Comparison of ENCODE assay signal across 21 cellular contexts in the genomic region with DNA sequence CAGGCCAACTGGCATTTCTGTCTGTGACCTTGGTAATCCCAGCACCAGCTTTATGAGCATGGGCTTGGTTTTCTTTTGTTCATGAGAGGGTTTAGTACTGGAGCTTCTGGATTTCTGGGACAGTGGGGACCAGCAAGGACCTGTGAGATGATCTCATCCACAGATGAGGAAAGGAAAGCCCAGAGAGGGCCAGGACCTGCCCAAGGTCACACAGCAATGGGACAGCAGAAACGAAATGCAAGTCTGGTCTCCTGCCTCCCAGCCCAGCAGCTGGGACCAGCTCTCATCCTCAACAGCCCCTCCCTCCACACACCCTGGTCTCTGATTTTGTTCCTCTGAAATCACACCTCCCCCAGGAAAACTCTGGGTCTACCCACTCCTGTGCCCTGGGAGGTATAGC. TPM values are rescaled to one million over a fixed set of nuclear protein-coding genes. Genes with fewer than 3 reads are reported as not detected.
A peak's percentile ranks its signal among the peaks of the same experiment; 100 is the strongest.
DNase-seq lines count a peak whose midpoint lies in the region; ATAC-seq, FAIRE-seq and TF ChIP-seq lines count a peak whose summit lies in the region.
"Had no signal": no experiment of that assay in that cellular context is flagged by ENCODE, and none has a peak within 500 bp of the region (broad histone marks: within the 10 kb centered on the region; RNA-seq: fewer than 3 reads in every experiment).

No MANE protein-coding gene starts in this region.

- TF ChIP-seq RAD21 in HepG2 (CRISPR knock-in tag; IDR thresholded peaks at IDR 0.05): no peak
- TF ChIP-seq RAD21 in K562 (CRISPR knock-in tag; conservative IDR thresholded peaks at IDR 0.05 in 1 of 2, IDR thresholded peaks at IDR 0.05 in 1 of 2): no peak

- ATAC-seq in HepG2: no peak
- ATAC-seq in right lobe of liver: no peak
- no peak for ATAC-seq in K562
- ATAC-seq: CD8-positive, alpha-beta T cell had no signal

- H3K36me3 ChIP-seq in HepG2 (replicated peaks in 1 of 2; ENCODE audit: control insufficient read depth in 1 of 2, insufficient read depth in 2 of 2, low read length in 2 of 2) (no peaks in the 10 kb centered on the region), right lobe of liver (no peaks in the 10 kb centered on the region), HEK293 (ENCODE audit: control insufficient read depth in 2 of 2, insufficient read depth in 1 of 2, low read length in 2 of 2) (no peaks in the 10 kb centered on the region), K562 (ENCODE audit: control insufficient read depth, insufficient read depth, low read length) (no peaks in the 10 kb centered on the region), spleen (no peaks in the 10 kb centered on the region), esophagus muscularis mucosa (no peaks in the 10 kb centered on the region)
- H3K36me3 ChIP-seq: BLaER1 treated with 17β-estradiol and CSF1 and Interleukin-3, amounts not matched to agents 10 nM and 100 nM had no signal

- no peak overlapping the region for H3K9ac ChIP-seq in HepG2 (ENCODE audit: insufficient read depth, low read depth, low read length)
- H3K9ac ChIP-seq in K562 (ENCODE audit: insufficient read depth in 1 of 2, low read depth in 2 of 2, low read length in 2 of 2): no peak overlapping the region
- H3K9ac ChIP-seq: BLaER1 treated with 17β-estradiol and CSF1 and Interleukin-3, amounts not matched to agents 10 nM and 100 nM had no signal

- H3K9me1 ChIP-seq in K562 (ENCODE audit: control insufficient read depth, insufficient read depth, low read length): no peaks in the 10 kb centered on the region

- H3K79me2 ChIP-seq in HepG2 (ENCODE audit: insufficient read depth, low read length) (no peaks in the 10 kb centered on the region), K562 (ENCODE audit: control insufficient read depth, insufficient read depth, low read length) (no peaks in the 10 kb centered on the region)

- H3K4me1 ChIP-seq in HepG2 (ENCODE audit: insufficient read depth, low read length) (no peaks in the 10 kb centered on the region), right lobe of liver (no peaks in the 10 kb centered on the region), HEK293 (ENCODE audit: control insufficient read depth, insufficient read depth, low read length) (no peaks in the 10 kb centered on the region), K562 (replicated peaks in 1 of 2; ENCODE audit: control insufficient read depth in 2 of 2, insufficient read depth in 2 of 2, low read length in 2 of 2) (peaks cover 0 to 9% of the 10 kb centered on the region in 2 experiments; a peak in 2 of 5 replicates), spleen (peaks cover 0 to 8% (median 2%) of the 10 kb centered on the region in 6 donors), esophagus muscularis mucosa (no peaks in the 10 kb centered on the region)

- H3K27ac ChIP-seq in HepG2 (ENCODE audit: extremely low read length, insufficient read depth, low read length): no peak overlapping the region
- no peak overlapping the region for H3K27ac ChIP-seq in right lobe of liver
- no peak overlapping the region for H3K27ac ChIP-seq in HEK293 (ENCODE audit: extremely low read depth, low read depth, low read length)
- H3K27ac ChIP-seq in K562 (ENCODE audit: extremely low read depth, low read depth, low read length): no peak overlapping the region
- H3K27ac ChIP-seq in spleen: no peak overlapping the region
- H3K27ac ChIP-seq in esophagus muscularis mucosa (replicated peaks in 1 of 4): no peak overlapping the region
- H3K27ac ChIP-seq: 22Rv1; BLaER1 treated with 17β-estradiol and CSF1 and Interleukin-3, amounts not matched to agents 10 nM and 100 nM had no signal

- 0% methylated on average over 1 of the region's 1 CpG for WGBS in HepG2 (ENCODE audit: low lambda C conversion rate)
- 40% methylated on average over 1 of the region's 1 CpG for WGBS in right lobe of liver (ENCODE audit: insufficient coverage, low coverage, low lambda C conversion rate, missing lambda C conversion rate)
- 8% methylated on average over 1 of the region's 1 CpG for WGBS in K562 (ENCODE audit: insufficient coverage, low coverage, missing lambda C conversion rate)
- WGBS in spleen, 5 donors: 47 to 72% (median 67%) methylated on average over 1 of the region's 1 CpG
- 63% methylated on average over 1 of the region's 1 CpG for WGBS in esophagus muscularis mucosa

- in situ Hi-C loops in HepG2 (cut with HindIII; ENCODE audit: extremely low pct_ligation_motif_present, low pct_unique_long_range_greater_than_20kb) (no loop called here), K562 (cut with MboI) (no loop called here)

- H3K4me3 ChIP-seq in HepG2 (replicated peaks in 1 of 3; ENCODE audit: insufficient read depth in 1 of 3, low read depth in 2 of 3, low read length in 3 of 3) (no peak overlapping the region), right lobe of liver (no peak overlapping the region), HEK293 (ENCODE audit: low read depth, low read length) (no peak overlapping the region), K562 (no peak overlapping the region), spleen (no peak overlapping the region), esophagus muscularis mucosa (no peak overlapping the region)
- H3K4me3 ChIP-seq: BLaER1 treated with 17β-estradiol and CSF1 and Interleukin-3, amounts not matched to agents 10 nM and 100 nM; GM23338 had no signal

- H3K27me3 ChIP-seq in HepG2 (ENCODE audit: control insufficient read depth in 1 of 2, insufficient read depth in 2 of 2, low read length in 2 of 2): peaks cover 8 to 55% of the 10 kb centered on the region in 2 experiments; a peak in 3 of 5 replicates
- H3K27me3 ChIP-seq in right lobe of liver: no peaks in the 10 kb centered on the region
- H3K27me3 ChIP-seq in K562 (ENCODE audit: control insufficient read depth in 2 of 2, insufficient read depth in 2 of 2, low read length in 2 of 2): peaks cover under 1 to 36% of the 10 kb centered on the region in 2 experiments; a peak in 2 of 5 replicates
- H3K27me3 ChIP-seq in spleen (replicated peaks in 1 of 7): peaks cover 0 to 58% (median 0%) of the 10 kb centered on the region in 7 donors
- peaks cover 0 to 58% (median 0%) of the 10 kb centered on the region in 4 donors for H3K27me3 ChIP-seq in esophagus muscularis mucosa

- no peak for TF ChIP-seq CTCF in HepG2 (CRISPR knock-in tag; IDR thresholded peaks at IDR 0.05)
- TF ChIP-seq CTCF in right lobe of liver (IDR thresholded peaks at IDR 0.05): no peak
- TF ChIP-seq CTCF in HEK293 (tag by site-specific recombination; IDR thresholded peaks at IDR 0.05): no peak
- TF ChIP-seq CTCF in K562 (IDR thresholded peaks at IDR 0.05 in 2 of 3, conservative IDR thresholded peaks at IDR 0.05 in 1 of 3; ENCODE audit: insufficient read depth in 2 of 3, low read depth in 1 of 3, low read length in 3 of 3): no peak
- no peak for TF ChIP-seq CTCF in spleen (IDR thresholded peaks at IDR 0.05 in 8 of 11, conservative IDR thresholded peaks at IDR 0.05 in 3 of 11)
- TF ChIP-seq CTCF in esophagus muscularis mucosa (IDR thresholded peaks at IDR 0.05): no peak

- no peak for DNase-seq in HepG2 (ENCODE audit: low spot score)
- DNase-seq in right lobe of liver: no peak
- DNase-seq in K562 (ENCODE audit: extremely low read depth in 1 of 4, low spot score in 3 of 4): no peak
- DNase-seq in spleen: peak; percentile 53
- DNase-seq in GM12891 (ENCODE audit: insufficient read length, low spot score): no peak
- DNase-seq in DMS153 (lab: John Stamatoyannopoulos, UW): no peak
- no peak for DNase-seq in esophagus muscularis mucosa (ENCODE audit: extremely low spot score)
- DNase-seq: Calu3, DND-41, EL, HCEC 1CT had no signal

- TF ChIP-seq POLR2A in HepG2 (IDR thresholded peaks at IDR 0.05; ENCODE audit: insufficient read depth in 1 of 2, low read depth in 2 of 2, low read length in 2 of 2) (no peak), right lobe of liver (IDR thresholded peaks at IDR 0.05) (no peak), K562 (conservative IDR thresholded peaks at IDR 0.05) (no peak), spleen (IDR thresholded peaks at IDR 0.05) (no peak), GM12891 (IDR thresholded peaks at IDR 0.05; ENCODE audit: low read depth, low read length) (no peak), esophagus muscularis mucosa (IDR thresholded peaks at IDR 0.05; ENCODE audit: low read depth) (no peak)

- FAIRE-seq in HepG2 (lab: Jason Lieb, UNC) (no peak), K562 (lab: Jason Lieb, UNC) (no peak), GM12891 (lab: Jason Lieb, UNC) (no peak)
- FAIRE-seq: G401.6, GM12892, H54 had no signal

- CTCF ChIA-PET in HepG2 (lab: Yijun Ruan, JAX; ENCODE audit: low intra/inter-chr PET ratio, low total read pairs): interaction anchor here (2.7 kb wide), 1 partner anchor 211 kb away, joined by 29 read pairs; no protein-coding TSS in a partner anchor
- CTCF ChIA-PET in HEK293 (lab: Yijun Ruan, JAX): interaction anchor here (0.5 to 3.0 kb wide), 47 partner anchors 9 to 637 kb away, joined by 3 to 49 read pairs (median 6); partner anchors contain the start of gene CRHR1
- CTCF ChIA-PET in K562 (lab: Yijun Ruan, JAX; ENCODE audit: low intra/inter-chr PET ratio): interaction anchor here (1.1 to 1.9 kb wide), 2 partner anchors 20 to 212 kb away, joined by 4 to 5 read pairs; no protein-coding TSS in a partner anchor

- H3K4me2 ChIP-seq in HepG2 (ENCODE audit: low read depth, low read length) (no peak overlapping the region), K562 (ENCODE audit: insufficient read depth, low read length) (no peak overlapping the region)
- H3K4me2 ChIP-seq: GM23338 had no signal

- BruUV-seq in HepG2 (replicated peaks; lab: Mats Ljungman, UMichigan): no TSS peak
- BruUV-seq in K562 (replicated peaks; lab: Mats Ljungman, UMichigan): no TSS peak

- intact Hi-C loops in HepG2 (cut with micrococcal nuclease; ENCODE audit: unreplicated experiment): loop anchor here (1.0 to 5.0 kb wide), 2 partner anchors 130 to 205 kb away; no protein-coding TSS in a partner anchor
- intact Hi-C loops in right lobe of liver (cut with DNase I): no loop called here
- intact Hi-C loops in K562 (cut with micrococcal nuclease): loop anchor here (1.0 to 10.0 kb wide), 2 partner anchors 212 to 457 kb away; no protein-coding TSS in a partner anchor
- intact Hi-C loops in spleen (cut with DNase I; ENCODE audit: low total_unique reads): no loop called here
- intact Hi-C loops in esophagus muscularis mucosa (cut with DNase I): no loop called here

- H3K9me3 ChIP-seq in HepG2 (ENCODE audit: low read length) (no peaks in the 10 kb centered on the region), right lobe of liver (no peaks in the 10 kb centered on the region), HEK293 (ENCODE audit: control insufficient read depth, insufficient read depth, low read depth, low read length) (no peaks in the 10 kb centered on the region), K562 (replicated peaks; ENCODE audit: control insufficient read depth, insufficient read depth, low read depth, low read length) (no peaks in the 10 kb centered on the region), spleen (no peaks in the 10 kb centered on the region), esophagus muscularis mucosa (no peaks in the 10 kb centered on the region)
- H3K9me3 ChIP-seq: BLaER1 treated with 17β-estradiol and CSF1 and Interleukin-3, amounts not matched to agents 10 nM and 100 nM had no signal

- TF ChIP-seq EP300 in HepG2 (IDR thresholded peaks at IDR 0.05; ENCODE audit: low read depth in 2 of 2, low read length in 2 of 2) (no peak), HepG2 (CRISPR knock-in tag; IDR thresholded peaks at IDR 0.05; ENCODE audit: borderline replicate concordance) (no peak), K562 (IDR thresholded peaks at IDR 0.05; ENCODE audit: low read length) (no peak), esophagus muscularis mucosa (IDR thresholded peaks at IDR 0.05) (no peak)

- POLR2A ChIA-PET in HepG2 (lab: Yijun Ruan, JAX): no interaction called here
- POLR2A ChIA-PET in HEK293 (lab: Yijun Ruan, JAX): no interaction called here
- POLR2A ChIA-PET in K562 (lab: Yijun Ruan, JAX): interaction anchor here (0.6 to 1.5 kb wide), 4 partner anchors 17 to 703 kb away, joined by 3 to 5 read pairs (median 4); no protein-coding TSS in a partner anchor

- H2AFZ ChIP-seq in HepG2 (ENCODE audit: low read length): no peak overlapping the region
- no peak overlapping the region for H2AFZ ChIP-seq in K562 (ENCODE audit: low read depth, low read length)
- H2AFZ ChIP-seq: GM23338 had no signal

- H4K20me1 ChIP-seq in HepG2 (ENCODE audit: insufficient read depth, low read length) (no peaks in the 10 kb centered on the region), K562 (replicated peaks; ENCODE audit: control insufficient read depth, insufficient read depth, low read length) (no peaks in the 10 kb centered on the region)

RNA-seq across cellular contexts. Expression of gene SPPL2C, which starts 7.2 kb away (rescaled TPM):
- total RNA-seq in HepG2 (2016; rRNA removed; fragmentation: Illumina TruSeq; extraction: Trizol): not detected in 2 replicates
- not detected in 2 replicates for total RNA-seq in HepG2 (2016; cell fraction: cytosol; rRNA removed; fragmentation: Illumina TruSeq; extraction: Trizol; ENCODE audit: low read depth)
- not detected in 2 replicates for total RNA-seq in HepG2 (2016; cell fraction: insoluble cytoplasmic fraction; rRNA removed; fragmentation: Illumina TruSeq; extraction: Trizol)
- total RNA-seq in HepG2 (2016; cell fraction: membrane; rRNA removed; fragmentation: Illumina TruSeq; extraction: Trizol): not detected in 2 replicates
- not detected in 2 replicates for total RNA-seq in HepG2 (2016; cell fraction: nucleus; rRNA removed; fragmentation: Illumina TruSeq; extraction: Trizol)
- not detected in 2 replicates for polyA plus RNA-seq in HepG2 (2011; rRNA removed)
- not detected in 2 replicates for polyA plus RNA-seq in HepG2 (2011; cell fraction: cytosol; rRNA removed)
- polyA plus RNA-seq in HepG2 (2011; cell fraction: nucleus; rRNA removed): not detected in 2 replicates
- polyA plus RNA-seq in HepG2 (2012): not detected in 2 replicates
- polyA plus RNA-seq in HepG2 (2016; cell fraction: cytosol; fragmentation: Illumina TruSeq; extraction: Trizol; ENCODE audit: low read depth): not detected in 2 replicates
- polyA plus RNA-seq in HepG2 (2016; cell fraction: insoluble cytoplasmic fraction; fragmentation: Illumina TruSeq; extraction: Trizol; ENCODE audit: low read depth): not detected in 2 replicates
- polyA plus RNA-seq in HepG2 (2016; cell fraction: membrane; fragmentation: Illumina TruSeq; extraction: Trizol; ENCODE audit: low read depth): not detected in 2 replicates
- not detected in 2 replicates for polyA plus RNA-seq in HepG2 (2016; cell fraction: nucleus; fragmentation: Illumina TruSeq; extraction: Trizol; ENCODE audit: insufficient read depth, low read depth)
- polyA minus RNA-seq in HepG2 (2011; rRNA and poly(A)+ RNA removed; ENCODE audit: low replicate concordance): not detected in 2 replicates
- not detected in 2 replicates for polyA minus RNA-seq in HepG2 (2011; cell fraction: cytosol; rRNA and poly(A)+ RNA removed)
- not detected in 2 replicates for polyA minus RNA-seq in HepG2 (2011; cell fraction: nucleus; rRNA and poly(A)+ RNA removed)
- total RNA-seq in right lobe of liver: not detected
- total RNA-seq in K562 (2011; cell fraction: chromatin; rRNA removed; ENCODE audit: low replicate concordance): not detected in 2 replicates
- total RNA-seq in K562 (2011; cell fraction: nucleolus; rRNA removed): not detected in 2 replicates
- total RNA-seq in K562 (2011; cell fraction: nucleoplasm; rRNA removed): not detected in 2 replicates
- not detected in 2 replicates for total RNA-seq in K562 (2014; rRNA removed)
- total RNA-seq in K562 (2014; rRNA removed; fragmentation: Illumina TruSeq; extraction: Trizol): not detected in 2 replicates
- total RNA-seq in K562 (2015; rRNA removed; fragmentation: Illumina TruSeq; extraction: Trizol): not detected in 2 replicates
- total RNA-seq in K562 (2021): not detected in 2 replicates
- polyA plus RNA-seq in K562 (2011; rRNA removed): not detected in 2 replicates
- polyA plus RNA-seq in K562 (2011; cell fraction: cytosol; rRNA removed): not detected in 2 replicates
- not detected in 2 replicates for polyA plus RNA-seq in K562 (2011; cell fraction: nucleus; rRNA removed)
- polyA plus RNA-seq in K562 (2012): not detected in 2 replicates
- polyA plus RNA-seq in K562 (2014; fragmentation: Illumina TruSeq; extraction: Trizol): not detected in 2 replicates
- not detected for polyA plus RNA-seq in K562 (2014; fragmentation: Nextera tagmentation; extraction: Ambion mirVana)
- not detected in 2 replicates for polyA plus RNA-seq in K562 (2014; rRNA removed)
- not detected in 2 replicates for polyA minus RNA-seq in K562 (2011; rRNA and poly(A)+ RNA removed)
- not detected in 2 replicates for polyA minus RNA-seq in K562 (2011; cell fraction: cytosol; rRNA and poly(A)+ RNA removed)
- not detected in 2 replicates for polyA minus RNA-seq in K562 (2011; cell fraction: nucleus; rRNA and poly(A)+ RNA removed)
- total RNA-seq in spleen: not detected
- polyA plus RNA-seq in spleen: not detected
- polyA plus RNA-seq in GM12891 (2012; ENCODE audit: low read depth, missing spikeins): not detected
- total RNA-seq in esophagus muscularis mucosa: not detected
- total RNA-seq: A673; Calu3; CD8-positive, alpha-beta T cell had no signal
- polyA plus RNA-seq: AG04450, GM23338 had no signal

RNA-seq across cellular contexts. Expression of gene MAPT, which starts 42.5 kb away (rescaled TPM):
- 2.1 and 3.6 TPM in 2 replicates for total RNA-seq in HepG2 (2016; rRNA removed; fragmentation: Illumina TruSeq; extraction: Trizol)
- 2.0 and 2.2 TPM in 2 replicates for total RNA-seq in HepG2 (2016; cell fraction: cytosol; rRNA removed; fragmentation: Illumina TruSeq; extraction: Trizol; ENCODE audit: low read depth)
- 1.7 and 2.4 TPM in 2 replicates for total RNA-seq in HepG2 (2016; cell fraction: insoluble cytoplasmic fraction; rRNA removed; fragmentation: Illumina TruSeq; extraction: Trizol)
- 2.1 and 2.3 TPM in 2 replicates for total RNA-seq in HepG2 (2016; cell fraction: membrane; rRNA removed; fragmentation: Illumina TruSeq; extraction: Trizol)
- total RNA-seq in HepG2 (2016; cell fraction: nucleus; rRNA removed; fragmentation: Illumina TruSeq; extraction: Trizol): 1.8 and 2.7 TPM in 2 replicates
- 2.8 and 3.3 TPM in 2 replicates for polyA plus RNA-seq in HepG2 (2011; rRNA removed)
- 1.4 and 1.9 TPM in 2 replicates for polyA plus RNA-seq in HepG2 (2011; cell fraction: cytosol; rRNA removed)
- polyA plus RNA-seq in HepG2 (2011; cell fraction: nucleus; rRNA removed): 3.1 and 3.6 TPM in 2 replicates
- polyA plus RNA-seq in HepG2 (2012): 3.8 and 7.8 TPM in 2 replicates
- polyA plus RNA-seq in HepG2 (2016; cell fraction: cytosol; fragmentation: Illumina TruSeq; extraction: Trizol; ENCODE audit: low read depth): 6.6 and 6.7 TPM in 2 replicates
- polyA plus RNA-seq in HepG2 (2016; cell fraction: insoluble cytoplasmic fraction; fragmentation: Illumina TruSeq; extraction: Trizol; ENCODE audit: low read depth): 4.1 and 6.8 TPM in 2 replicates
- polyA plus RNA-seq in HepG2 (2016; cell fraction: membrane; fragmentation: Illumina TruSeq; extraction: Trizol; ENCODE audit: low read depth): 4.0 and 5.5 TPM in 2 replicates
- polyA plus RNA-seq in HepG2 (2016; cell fraction: nucleus; fragmentation: Illumina TruSeq; extraction: Trizol; ENCODE audit: insufficient read depth, low read depth): 3.8 and 5.1 TPM in 2 replicates
- polyA minus RNA-seq in HepG2 (2011; rRNA and poly(A)+ RNA removed; ENCODE audit: low replicate concordance): 2.0 and 2.7 TPM in 2 replicates
- polyA minus RNA-seq in HepG2 (2011; cell fraction: cytosol; rRNA and poly(A)+ RNA removed): 0.97 and 2.1 TPM in 2 replicates
- 1.4 and 1.7 TPM in 2 replicates for polyA minus RNA-seq in HepG2 (2011; cell fraction: nucleus; rRNA and poly(A)+ RNA removed)
- 1 to 10 TPM in 2 of 6 experiments, under 1 TPM in 4; 0.39 to 4.9 (median 0.59) TPM for total RNA-seq in right lobe of liver
- total RNA-seq in K562 (2011; cell fraction: chromatin; rRNA removed; ENCODE audit: low replicate concordance): 2.1 and 2.2 TPM in 2 replicates
- total RNA-seq in K562 (2011; cell fraction: nucleolus; rRNA removed): 0.92 and 1.2 TPM in 2 replicates
- 1.1 and 1.5 TPM in 2 replicates for total RNA-seq in K562 (2011; cell fraction: nucleoplasm; rRNA removed)
- 0.45 and 0.54 TPM in 2 replicates for total RNA-seq in K562 (2014; rRNA removed)
- 0.16 and 0.18 TPM in 2 replicates for total RNA-seq in K562 (2014; rRNA removed; fragmentation: Illumina TruSeq; extraction: Trizol)
- total RNA-seq in K562 (2015; rRNA removed; fragmentation: Illumina TruSeq; extraction: Trizol): 0.29 and 0.49 TPM in 2 replicates
- total RNA-seq in K562 (2021): 0.83 and 1.1 TPM in 2 replicates
- 0.31 and 0.36 TPM in 2 replicates for polyA plus RNA-seq in K562 (2011; rRNA removed)
- polyA plus RNA-seq in K562 (2011; cell fraction: cytosol; rRNA removed): 0.15 and 0.31 TPM in 2 replicates
- polyA plus RNA-seq in K562 (2011; cell fraction: nucleus; rRNA removed): 0.32 and 0.47 TPM in 2 replicates
- polyA plus RNA-seq in K562 (2012): 1.9 and 4.6 TPM in 2 replicates
- 0.58 and 1.1 TPM in 2 replicates for polyA plus RNA-seq in K562 (2014; fragmentation: Illumina TruSeq; extraction: Trizol)
- polyA plus RNA-seq in K562 (2014; fragmentation: Nextera tagmentation; extraction: Ambion mirVana): under 1 TPM; 0.04 to 0.14 TPM
- polyA plus RNA-seq in K562 (2014; rRNA removed): 0.45 and 0.90 TPM in 2 replicates
- polyA minus RNA-seq in K562 (2011; rRNA and poly(A)+ RNA removed): 0.35 and 0.42 TPM in 2 replicates
- 0.36 and 0.86 TPM in 2 replicates for polyA minus RNA-seq in K562 (2011; cell fraction: cytosol; rRNA and poly(A)+ RNA removed)
- 0.40 and 0.44 TPM in 2 replicates for polyA minus RNA-seq in K562 (2011; cell fraction: nucleus; rRNA and poly(A)+ RNA removed)
- total RNA-seq in spleen: 1 to 10 TPM in 3 of 7 donors, under 1 TPM in 4; 0.32 to 1.6 (median 0.68) TPM
- under 1 TPM; 0.15 to 0.32 (median 0.20) TPM for polyA plus RNA-seq in spleen
- polyA plus RNA-seq in GM12891 (2012; ENCODE audit: low read depth, missing spikeins): 0.06 TPM
- total RNA-seq in esophagus muscularis mucosa: 10 to 100 TPM in 1 of 4 donors, 1 to 10 TPM in 3; 4.2 to 11.1 (median 7.3) TPM

Comparison
In these comparisons a context has a peak if more than half of its experiments do, and no peak if none do; other contexts are left out.
1. intact Hi-C loops: an anchor here in HepG2 (1.0 to 5.0 kb wide) and K562 (1.0 to 10.0 kb wide); none called in right lobe of liver, spleen and esophagus muscularis mucosa.
2. Of the 241 proteins assayed by ChIP-seq in both HepG2 and K562: peak only in HepG2: none; only in K562: ZFP36; in both: none; in neither: 239; mixed calls (peak in some experiments, not most) for 1.